9 cellular contexts compared by ENCODE assay signal in genomic region chr20:20369353-20370086, GRCh38. TPM values are rescaled to one million over a fixed set of nuclear protein-coding genes. Genes with fewer than 3 reads are reported as not detected.
DNase-seq lines count a peak whose midpoint lies in the region; ATAC-seq and TF ChIP-seq lines count a peak whose summit lies in the region.
"Had no signal": no experiment of that assay in that cellular context is flagged by ENCODE, and none has a peak within 500 bp of the region (broad histone marks: within the 10 kb centered on the region; RNA-seq: fewer than 3 reads in every experiment).

No MANE protein-coding gene starts in this region.

- no peaks in the 10 kb centered on the region for H3K36me3 ChIP-seq in heart right ventricle

- TF ChIP-seq CTCF in heart right ventricle (IDR thresholded peaks at IDR 0.05) = no peak

- intact Hi-C loops in cardiac septum (cut with DNase I) (no loop called here), left cardiac atrium (cut with DNase I) (loop anchor here in 1 of 2 donors (10.0 kb wide), 1 partner anchor 195 kb away; no protein-coding TSS in a partner anchor), heart right ventricle (cut with DNase I) (loop anchor here in 1 of 10 donors (10.0 kb wide), 1 partner anchor 195 kb away; no protein-coding TSS in a partner anchor)

- H3K4me3 ChIP-seq in heart right ventricle = peak overlapping the region in 8 of 10 donors; percentile 9 to 36 (median 26)

- DNase-seq in cardiac septum (ENCODE audit: low spot score) (peak; percentile 66), left cardiac atrium (no peak), SW480 (ENCODE audit: low spot score) (peak; percentile 91), heart right ventricle (no peak)
- peak; percentile 36 for DNase-seq in stimulated activated naive CD8-positive, alpha-beta T cell treated with anti-CD3 and anti-CD28 coated beads, Interleukin-15, Interleukin-2, amounts not matched to agents 100 U/mL and 50 U/mL, for 24 hours
- DNase-seq in stimulated activated naive CD4-positive, alpha-beta T cell treated with Interleukin-2 at 50 U/mL for 16 hours (lab: John Stamatoyannopoulos, UW) = no peak

- no peaks in the 10 kb centered on the region for H3K9me3 ChIP-seq in heart right ventricle

- ATAC-seq in left cardiac atrium (no peak), heart right ventricle (peak in 2 of 8 donors; percentile 16 to 34), HG03196 (IDR thresholded peaks at IDR 0.05; ENCODE audit: unreplicated experiment) (no peak), HG03378 (IDR thresholded peaks at IDR 0.05; ENCODE audit: unreplicated experiment) (no peak)
- ATAC-seq in stimulated activated naive CD8-positive, alpha-beta T cell treated with anti-CD3 and anti-CD28 coated beads, Interleukin-15, Interleukin-2, amounts not matched to agents 100 U/mL and 50 U/mL, for 24 hours = peak; percentile 20

- WGBS in heart right ventricle, 2 donors = 1 to 2% methylated on average over 64 to 69 of the region's 69 CpGs

- no peak overlapping the region for H3K27ac ChIP-seq in heart right ventricle

- H3K27me3 ChIP-seq in heart right ventricle = peaks cover 39 to 99% (median 94%) of the 10 kb centered on the region in 7 donors

- H3K4me1 ChIP-seq in heart right ventricle = peaks cover 3 to 30% (median 14%) of the 10 kb centered on the region in 9 donors

RNA-seq across cellular contexts. Expression of gene INSM1, which starts 1.6 kb away (rescaled TPM):
- not detected for total RNA-seq in cardiac septum
- total RNA-seq in left cardiac atrium = not detected
- total RNA-seq in heart right ventricle = under 1 TPM in 1 of 10 donors, not detected in 9; 0.09 TPM
- polyA plus RNA-seq in heart right ventricle = under 1 TPM; 0.01 to 0.07 TPM
- total RNA-seq: pulmonary artery endothelial cell had no signal

Comparison
In these comparisons a context has a peak if more than half of its experiments do, and no peak if none do; other contexts are left out.
1. DNase-seq: peak in cardiac septum (single experiment), SW480 (single experiment) and stimulated activated naive CD8-positive, alpha-beta T cell treated with anti-CD3 and anti-CD28 coated beads, Interleukin-15, Interleukin-2, amounts not matched to agents 100 U/mL and 50 U/mL, for 24 hours (single experiment); none in left cardiac atrium (single experiment), heart right ventricle (0 of 2) and stimulated activated naive CD4-positive, alpha-beta T cell treated with Interleukin-2 at 50 U/mL for 16 hours (single experiment).